ENCODE assay signal across 8 cellular contexts in the genomic region with DNA sequence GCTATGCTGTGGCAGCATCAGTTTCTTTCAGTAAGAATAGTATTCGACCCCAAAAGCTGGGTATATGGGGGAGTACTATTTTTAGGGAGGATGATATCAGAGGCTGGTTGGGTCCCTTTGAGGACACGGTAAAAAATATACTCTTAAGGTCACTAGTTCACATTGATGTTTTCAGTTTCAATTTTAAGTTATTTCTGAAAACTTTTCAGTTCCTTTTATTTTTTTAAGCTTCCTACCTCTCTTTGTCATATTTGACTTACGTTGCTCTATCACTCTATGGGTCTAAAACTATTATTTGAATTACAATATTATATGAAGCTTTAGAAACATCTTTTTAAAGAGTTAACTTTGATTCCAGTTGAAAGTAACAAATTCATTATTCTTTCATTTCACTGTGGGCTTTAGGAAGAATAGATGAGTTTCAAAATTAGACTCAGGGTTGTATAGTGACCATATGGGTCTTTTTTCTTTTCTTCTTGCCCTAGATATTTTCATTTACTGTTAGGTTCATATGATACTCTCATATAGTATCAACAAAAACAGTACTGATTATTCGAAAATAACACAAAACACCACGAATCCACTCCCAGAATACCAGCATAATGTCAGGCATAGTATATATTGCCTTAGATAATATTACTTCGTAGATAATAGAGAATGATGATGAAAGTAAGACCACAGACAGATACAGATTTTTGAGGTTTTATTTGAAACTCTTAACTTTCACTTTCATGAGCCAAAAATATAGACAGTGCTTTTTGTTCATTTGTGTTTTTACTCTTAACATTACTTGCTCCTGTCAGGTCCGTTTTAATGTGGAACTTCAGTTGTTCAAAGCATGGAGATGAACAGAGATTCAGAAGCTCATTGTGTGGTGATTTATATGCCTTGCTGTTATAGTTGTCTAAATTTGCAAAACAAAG. TPM values are rescaled to one million over a fixed set of nuclear protein-coding genes. Genes with fewer than 3 reads are reported as not detected.
DNase-seq lines count a peak whose midpoint lies in the region; ATAC-seq, FAIRE-seq and TF ChIP-seq lines count a peak whose summit lies in the region.

No MANE protein-coding gene starts in this region.

- peak; percentile 76 for DNase-seq in GM13976 (ENCODE audit: low spot score)
- no peak for DNase-seq in urothelium cell line (ENCODE audit: low spot score)
- DNase-seq in right atrium auricular region (ENCODE audit: low spot score): no peak
- DNase-seq in NCI-H187 treated with DMSO at 0.1 percent for 48 hours (lab: John Stamatoyannopoulos, UW): no peak
- no peak for DNase-seq in effector CD4-positive, alpha-beta T cell

- in situ Hi-C loops in GM13976 (cut with MboI; ENCODE audit: low sequenced_read_pairs, unreplicated experiment): no loop called here

- ATAC-seq in GM21381 (IDR thresholded peaks at IDR 0.05; ENCODE audit: unreplicated experiment) (peak; percentile 82), HG03442 (IDR thresholded peaks at IDR 0.05; ENCODE audit: unreplicated experiment) (peak; percentile 88)

- no peaks in the 10 kb centered on the region for H3K36me3 ChIP-seq in right atrium auricular region

- no peak for TF ChIP-seq CTCF in GM13976 (IDR thresholded peaks at IDR 0.05; ENCODE audit: borderline replicate concordance, control extremely low read depth, extremely low read depth, insufficient read depth, missing control alignments)
- no peak for TF ChIP-seq CTCF in right atrium auricular region (IDR thresholded peaks at IDR 0.05)

- H3K4me1 ChIP-seq in right atrium auricular region: no peaks in the 10 kb centered on the region

- no peak overlapping the region for H3K4me3 ChIP-seq in right atrium auricular region

- H3K27me3 ChIP-seq in right atrium auricular region: no peaks in the 10 kb centered on the region

- H3K27ac ChIP-seq in right atrium auricular region: no peak overlapping the region

- peak; percentile 5 for FAIRE-seq in colon (lab: Jason Lieb, UNC)
- no peak for FAIRE-seq in urothelium cell line (lab: Jason Lieb, UNC)

- H3K9me3 ChIP-seq in right atrium auricular region: no peaks in the 10 kb centered on the region

RNA-seq across cellular contexts. Expression of gene RMDN2, which starts 9.8 kb away (rescaled TPM):
- 1 to 10 TPM; 5.0 to 6.2 TPM for total RNA-seq in right atrium auricular region
